In genomic region chr1:154453577-154454352, GRCh38 we compare ENCODE assay signal across 8 cellular contexts.
A peak's percentile ranks its signal among the peaks of the same experiment; 100 is the strongest.
DNase-seq lines count a peak whose midpoint lies in the region; TF ChIP-seq lines count a peak whose summit lies in the region.

No MANE protein-coding gene starts in this region.

- no peak for TF ChIP-seq CTCF in fibroblast of pulmonary artery (IDR thresholded peaks at IDR 0.05; ENCODE audit: low read length, missing control alignments)

- DNase-seq in NOMO-1 (lab: John Stamatoyannopoulos, UW; ENCODE audit: unreplicated experiment in 2 of 2) (peak; percentile 15 to 50), NOMO-1 treated with dmso at 0.1 percent for 144 hours (lab: John Stamatoyannopoulos, UW; ENCODE audit: unreplicated experiment) (no peak), SKM-1 (lab: John Stamatoyannopoulos, UW; ENCODE audit: unreplicated experiment) (peak; percentile 76), fibroblast of pulmonary artery (ENCODE audit: low read depth) (peak; percentile 78), DMS 273 (lab: John Stamatoyannopoulos, UW; ENCODE audit: unreplicated experiment) (no peak), hepatic stellate cell (ENCODE audit: low spot score) (no peak), NCI-H187 (lab: John Stamatoyannopoulos, UW) (no peak)
- peak; percentile 43 for DNase-seq in stimulated activated CD8-positive, alpha-beta memory T cell treated with anti-CD3 and anti-CD28 coated beads, Interleukin-4, amount 100 ng/mL, for 48 hours

- no peak overlapping the region for H3K4me3 ChIP-seq in fibroblast of pulmonary artery (replicated peaks; ENCODE audit: low read depth, low read length)

Comparison
In these comparisons a context has a peak if more than half of its experiments do, and no peak if none do; other contexts are left out.
1. DNase-seq: peak in NOMO-1 (2 of 2), SKM-1 (single experiment), fibroblast of pulmonary artery (single experiment) and stimulated activated CD8-positive, alpha-beta memory T cell treated with anti-CD3 and anti-CD28 coated beads, Interleukin-4, amount 100 ng/mL, for 48 hours (single experiment); none in NOMO-1 treated with dmso at 0.1 percent for 144 hours (single experiment), DMS 273 (single experiment), hepatic stellate cell (single experiment) and NCI-H187 (0 of 2).